Comparison of ENCODE assay signal across 1 cellular context in the genomic region with DNA sequence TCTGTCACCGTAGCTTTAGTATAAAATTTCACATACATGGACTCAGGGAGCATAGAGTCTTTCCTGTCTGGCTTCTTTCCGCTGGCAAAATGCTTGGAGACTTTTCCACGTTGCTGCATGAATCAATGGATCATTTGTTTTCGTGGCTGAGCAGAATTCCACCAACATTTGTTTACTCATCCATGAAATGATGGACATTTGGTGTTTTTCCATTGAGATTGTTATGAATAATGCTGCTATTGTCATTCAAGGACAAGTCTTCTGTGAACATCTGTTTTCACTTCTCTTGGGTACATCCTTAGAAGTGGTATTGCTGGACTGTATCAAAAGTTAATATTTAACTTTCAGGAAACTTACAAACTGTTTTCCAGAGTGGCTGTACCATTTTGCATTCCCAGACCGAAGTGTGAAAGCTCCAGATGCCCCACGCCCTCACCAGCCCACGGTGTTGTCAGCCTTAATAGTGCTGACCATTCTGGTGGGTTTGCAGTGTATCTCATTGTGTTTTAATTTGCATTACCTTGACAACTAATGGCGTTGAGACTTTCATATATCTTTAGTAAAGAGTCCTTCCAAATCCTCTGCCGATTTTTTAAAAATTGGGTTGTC.
TF ChIP-seq lines count a peak whose summit lies in the region.

No MANE protein-coding gene starts in this region.

TF ChIP-seq in HepG2, 621 proteins besides CTCF, POLR2A, EP300 and RAD21 (continued from another document and continues in another):
- no peak for TF ChIP-seq HMG20B (CRISPR knock-in tag; conservative IDR thresholded peaks at IDR 0.05)
- TF ChIP-seq FOXJ3 (CRISPR knock-in tag; IDR thresholded peaks at IDR 0.05; ENCODE audit: borderline replicate concordance), result peak; percentile 28; the same call in 1 of the 2 replicates
- TF ChIP-seq, protein P1, sequence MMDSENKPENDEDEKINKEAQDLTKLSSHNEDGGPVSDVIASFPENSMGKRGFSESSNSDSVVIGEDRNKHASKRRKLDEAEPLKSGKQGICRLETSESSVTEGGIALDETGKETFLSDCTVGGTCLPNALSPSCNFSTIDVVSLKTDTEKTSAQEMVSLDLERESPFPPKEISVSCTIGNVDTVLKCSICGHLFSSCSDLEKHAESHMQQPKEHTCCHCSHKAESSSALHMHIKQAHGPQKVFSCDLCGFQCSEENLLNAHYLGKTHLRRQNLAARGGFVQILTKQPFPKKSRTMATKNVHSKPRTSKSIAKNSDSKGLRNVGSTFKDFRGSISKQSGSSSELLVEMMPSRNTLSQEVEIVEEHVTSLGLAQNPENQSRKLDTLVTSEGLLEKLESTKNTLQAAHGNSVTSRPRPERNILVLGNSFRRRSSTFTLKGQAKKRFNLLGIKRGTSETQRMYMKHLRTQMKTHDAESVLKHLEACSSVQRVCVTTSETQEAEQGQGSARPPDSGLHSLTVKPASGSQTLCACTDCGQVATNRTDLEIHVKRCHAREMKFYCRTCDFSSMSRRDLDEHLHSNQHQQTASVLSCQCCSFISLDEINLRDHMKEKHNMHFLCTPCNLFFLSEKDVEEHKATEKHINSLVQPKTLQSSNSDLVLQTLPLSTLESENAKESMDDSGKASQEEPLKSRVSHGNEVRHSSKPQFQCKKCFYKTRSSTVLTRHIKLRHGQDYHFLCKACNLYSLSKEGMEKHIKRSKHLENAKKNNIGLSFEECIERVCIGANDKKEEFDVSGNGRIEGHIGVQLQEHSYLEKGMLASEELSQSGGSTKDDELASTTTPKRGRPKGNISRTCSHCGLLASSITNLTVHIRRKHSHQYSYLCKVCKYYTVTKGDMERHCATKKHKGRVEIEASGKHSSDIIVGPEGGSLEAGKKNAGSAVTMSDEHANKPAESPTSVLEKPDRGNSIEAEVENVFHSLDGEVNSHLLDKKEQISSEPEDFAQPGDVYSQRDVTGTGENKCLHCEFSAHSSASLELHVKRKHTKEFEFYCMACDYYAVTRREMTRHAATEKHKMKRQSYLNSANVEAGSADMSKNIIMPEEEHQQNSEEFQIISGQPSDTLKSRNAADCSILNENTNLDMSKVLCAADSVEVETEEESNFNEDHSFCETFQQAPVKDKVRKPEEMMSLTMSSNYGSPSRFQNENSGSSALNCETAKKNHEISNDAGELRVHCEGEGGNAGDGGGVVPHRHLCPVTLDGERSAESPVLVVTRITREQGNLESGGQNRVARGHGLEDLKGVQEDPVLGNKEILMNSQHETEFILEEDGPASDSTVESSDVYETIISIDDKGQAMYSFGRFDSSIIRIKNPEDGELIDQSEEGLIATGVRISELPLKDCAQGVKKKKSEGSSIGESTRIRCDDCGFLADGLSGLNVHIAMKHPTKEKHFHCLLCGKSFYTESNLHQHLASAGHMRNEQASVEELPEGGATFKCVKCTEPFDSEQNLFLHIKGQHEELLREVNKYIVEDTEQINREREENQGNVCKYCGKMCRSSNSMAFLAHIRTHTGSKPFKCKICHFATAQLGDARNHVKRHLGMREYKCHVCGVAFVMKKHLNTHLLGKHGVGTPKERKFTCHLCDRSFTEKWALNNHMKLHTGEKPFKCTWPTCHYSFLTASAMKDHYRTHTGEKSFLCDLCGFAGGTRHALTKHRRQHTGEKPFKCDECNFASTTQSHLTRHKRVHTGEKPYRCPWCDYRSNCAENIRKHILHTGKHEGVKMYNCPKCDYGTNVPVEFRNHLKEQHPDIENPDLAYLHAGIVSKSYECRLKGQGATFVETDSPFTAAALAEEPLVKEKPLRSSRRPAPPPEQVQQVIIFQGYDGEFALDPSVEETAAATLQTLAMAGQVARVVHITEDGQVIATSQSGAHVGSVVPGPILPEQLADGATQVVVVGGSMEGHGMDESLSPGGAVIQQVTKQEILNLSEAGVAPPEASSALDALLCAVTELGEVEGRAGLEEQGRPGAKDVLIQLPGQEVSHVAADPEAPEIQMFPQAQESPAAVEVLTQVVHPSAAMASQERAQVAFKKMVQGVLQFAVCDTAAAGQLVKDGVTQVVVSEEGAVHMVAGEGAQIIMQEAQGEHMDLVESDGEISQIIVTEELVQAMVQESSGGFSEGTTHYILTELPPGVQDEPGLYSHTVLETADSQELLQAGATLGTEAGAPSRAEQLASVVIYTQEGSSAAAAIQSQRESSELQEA (CRISPR knock-in tag; IDR thresholded peaks at IDR 0.05; ENCODE audit: not compliant biosample characterization), result no peak
- TF ChIP-seq, protein P2, sequence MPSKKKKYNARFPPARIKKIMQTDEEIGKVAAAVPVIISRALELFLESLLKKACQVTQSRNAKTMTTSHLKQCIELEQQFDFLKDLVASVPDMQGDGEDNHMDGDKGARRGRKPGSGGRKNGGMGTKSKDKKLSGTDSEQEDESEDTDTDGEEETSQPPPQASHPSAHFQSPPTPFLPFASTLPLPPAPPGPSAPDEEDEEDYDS (CRISPR knock-in tag; IDR thresholded peaks at IDR 0.05), result peak; percentile 59; the same call in 1 of the 2 replicates
- TF ChIP-seq, protein P3, sequence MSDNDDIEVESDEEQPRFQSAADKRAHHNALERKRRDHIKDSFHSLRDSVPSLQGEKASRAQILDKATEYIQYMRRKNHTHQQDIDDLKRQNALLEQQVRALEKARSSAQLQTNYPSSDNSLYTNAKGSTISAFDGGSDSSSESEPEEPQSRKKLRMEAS (IDR thresholded peaks at IDR 0.05), result no peak
- TF ChIP-seq TOPORS (CRISPR knock-in tag; IDR thresholded peaks at IDR 0.05), result no peak
- no peak for TF ChIP-seq ZBTB38 (CRISPR knock-in tag; IDR thresholded peaks at IDR 0.05)
- TF ChIP-seq, protein P4, sequence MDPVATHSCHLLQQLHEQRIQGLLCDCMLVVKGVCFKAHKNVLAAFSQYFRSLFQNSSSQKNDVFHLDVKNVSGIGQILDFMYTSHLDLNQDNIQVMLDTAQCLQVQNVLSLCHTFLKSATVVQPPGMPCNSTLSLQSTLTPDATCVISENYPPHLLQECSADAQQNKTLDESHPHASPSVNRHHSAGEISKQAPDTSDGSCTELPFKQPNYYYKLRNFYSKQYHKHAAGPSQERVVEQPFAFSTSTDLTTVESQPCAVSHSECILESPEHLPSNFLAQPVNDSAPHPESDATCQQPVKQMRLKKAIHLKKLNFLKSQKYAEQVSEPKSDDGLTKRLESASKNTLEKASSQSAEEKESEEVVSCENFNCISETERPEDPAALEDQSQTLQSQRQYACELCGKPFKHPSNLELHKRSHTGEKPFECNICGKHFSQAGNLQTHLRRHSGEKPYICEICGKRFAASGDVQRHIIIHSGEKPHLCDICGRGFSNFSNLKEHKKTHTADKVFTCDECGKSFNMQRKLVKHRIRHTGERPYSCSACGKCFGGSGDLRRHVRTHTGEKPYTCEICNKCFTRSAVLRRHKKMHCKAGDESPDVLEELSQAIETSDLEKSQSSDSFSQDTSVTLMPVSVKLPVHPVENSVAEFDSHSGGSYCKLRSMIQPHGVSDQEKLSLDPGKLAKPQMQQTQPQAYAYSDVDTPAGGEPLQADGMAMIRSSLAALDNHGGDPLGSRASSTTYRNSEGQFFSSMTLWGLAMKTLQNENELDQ (CRISPR knock-in tag; IDR thresholded peaks at IDR 0.05; ENCODE audit: borderline replicate concordance), result no peak
- TF ChIP-seq, protein P5, sequence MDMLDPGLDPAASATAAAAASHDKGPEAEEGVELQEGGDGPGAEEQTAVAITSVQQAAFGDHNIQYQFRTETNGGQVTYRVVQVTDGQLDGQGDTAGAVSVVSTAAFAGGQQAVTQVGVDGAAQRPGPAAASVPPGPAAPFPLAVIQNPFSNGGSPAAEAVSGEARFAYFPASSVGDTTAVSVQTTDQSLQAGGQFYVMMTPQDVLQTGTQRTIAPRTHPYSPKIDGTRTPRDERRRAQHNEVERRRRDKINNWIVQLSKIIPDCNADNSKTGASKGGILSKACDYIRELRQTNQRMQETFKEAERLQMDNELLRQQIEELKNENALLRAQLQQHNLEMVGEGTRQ (IDR thresholded peaks at IDR 0.05; ENCODE audit: low read depth, low read length), result no peak
- TF ChIP-seq, protein P5 (CRISPR knock-in tag; IDR thresholded peaks at IDR 0.05; ENCODE audit: borderline replicate concordance), result no peak
- TF ChIP-seq ZNF614 (CRISPR knock-in tag; IDR thresholded peaks at IDR 0.05; ENCODE audit: borderline replicate concordance), result peak; percentile 25; the same call in 1 of the 2 replicates
- TF ChIP-seq PHF21A (CRISPR knock-in tag; IDR thresholded peaks at IDR 0.05), result 0 out of 2 replicates have a peak, but pooled peaks have one; percentile 28
- TF ChIP-seq, protein P6, sequence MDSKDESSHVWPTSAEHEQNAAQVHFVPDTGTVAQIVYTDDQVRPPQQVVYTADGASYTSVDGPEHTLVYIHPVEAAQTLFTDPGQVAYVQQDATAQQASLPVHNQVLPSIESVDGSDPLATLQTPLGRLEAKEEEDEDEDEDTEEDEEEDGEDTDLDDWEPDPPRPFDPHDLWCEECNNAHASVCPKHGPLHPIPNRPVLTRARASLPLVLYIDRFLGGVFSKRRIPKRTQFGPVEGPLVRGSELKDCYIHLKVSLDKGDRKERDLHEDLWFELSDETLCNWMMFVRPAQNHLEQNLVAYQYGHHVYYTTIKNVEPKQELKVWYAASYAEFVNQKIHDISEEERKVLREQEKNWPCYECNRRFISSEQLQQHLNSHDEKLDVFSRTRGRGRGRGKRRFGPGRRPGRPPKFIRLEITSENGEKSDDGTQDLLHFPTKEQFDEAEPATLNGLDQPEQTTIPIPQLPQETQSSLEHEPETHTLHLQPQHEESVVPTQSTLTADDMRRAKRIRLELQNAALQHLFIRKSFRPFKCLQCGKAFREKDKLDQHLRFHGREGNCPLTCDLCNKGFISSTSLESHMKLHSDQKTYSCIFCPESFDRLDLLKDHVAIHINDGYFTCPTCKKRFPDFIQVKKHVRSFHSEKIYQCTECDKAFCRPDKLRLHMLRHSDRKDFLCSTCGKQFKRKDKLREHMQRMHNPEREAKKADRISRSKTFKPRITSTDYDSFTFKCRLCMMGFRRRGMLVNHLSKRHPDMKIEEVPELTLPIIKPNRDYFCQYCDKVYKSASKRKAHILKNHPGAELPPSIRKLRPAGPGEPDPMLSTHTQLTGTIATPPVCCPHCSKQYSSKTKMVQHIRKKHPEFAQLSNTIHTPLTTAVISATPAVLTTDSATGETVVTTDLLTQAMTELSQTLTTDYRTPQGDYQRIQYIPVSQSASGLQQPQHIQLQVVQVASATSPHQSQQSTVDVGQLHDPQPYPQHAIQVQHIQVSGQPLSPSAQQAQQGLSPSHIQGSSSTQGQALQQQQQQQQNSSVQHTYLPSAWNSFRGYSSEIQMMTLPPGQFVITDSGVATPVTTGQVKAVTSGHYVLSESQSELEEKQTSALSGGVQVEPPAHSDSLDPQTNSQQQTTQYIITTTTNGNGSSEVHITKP (CRISPR knock-in tag; IDR thresholded peaks at IDR 0.05; ENCODE audit: low read depth), result peak; percentile 65
- TF ChIP-seq, protein P7, sequence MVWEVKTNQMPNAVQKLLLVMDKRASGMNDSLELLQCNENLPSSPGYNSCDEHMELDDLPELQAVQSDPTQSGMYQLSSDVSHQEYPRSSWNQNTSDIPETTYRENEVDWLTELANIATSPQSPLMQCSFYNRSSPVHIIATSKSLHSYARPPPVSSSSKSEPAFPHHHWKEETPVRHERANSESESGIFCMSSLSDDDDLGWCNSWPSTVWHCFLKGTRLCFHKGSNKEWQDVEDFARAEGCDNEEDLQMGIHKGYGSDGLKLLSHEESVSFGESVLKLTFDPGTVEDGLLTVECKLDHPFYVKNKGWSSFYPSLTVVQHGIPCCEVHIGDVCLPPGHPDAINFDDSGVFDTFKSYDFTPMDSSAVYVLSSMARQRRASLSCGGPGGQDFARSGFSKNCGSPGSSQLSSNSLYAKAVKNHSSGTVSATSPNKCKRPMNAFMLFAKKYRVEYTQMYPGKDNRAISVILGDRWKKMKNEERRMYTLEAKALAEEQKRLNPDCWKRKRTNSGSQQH (CRISPR knock-in tag; IDR thresholded peaks at IDR 0.05; ENCODE audit: low read depth), result no peak
- no peak for TF ChIP-seq FOXK1 (CRISPR knock-in tag; IDR thresholded peaks at IDR 0.05; ENCODE audit: borderline replicate concordance, low read depth)
- no peak for TF ChIP-seq HOXA3 (CRISPR knock-in tag; IDR thresholded peaks at IDR 0.05)
- TF ChIP-seq NCOA2 (CRISPR knock-in tag; IDR thresholded peaks at IDR 0.05), result peak; percentile 74
- no peak for TF ChIP-seq MTF2 (CRISPR knock-in tag; IDR thresholded peaks at IDR 0.05; ENCODE audit: borderline replicate concordance)
- TF ChIP-seq, protein P8, sequence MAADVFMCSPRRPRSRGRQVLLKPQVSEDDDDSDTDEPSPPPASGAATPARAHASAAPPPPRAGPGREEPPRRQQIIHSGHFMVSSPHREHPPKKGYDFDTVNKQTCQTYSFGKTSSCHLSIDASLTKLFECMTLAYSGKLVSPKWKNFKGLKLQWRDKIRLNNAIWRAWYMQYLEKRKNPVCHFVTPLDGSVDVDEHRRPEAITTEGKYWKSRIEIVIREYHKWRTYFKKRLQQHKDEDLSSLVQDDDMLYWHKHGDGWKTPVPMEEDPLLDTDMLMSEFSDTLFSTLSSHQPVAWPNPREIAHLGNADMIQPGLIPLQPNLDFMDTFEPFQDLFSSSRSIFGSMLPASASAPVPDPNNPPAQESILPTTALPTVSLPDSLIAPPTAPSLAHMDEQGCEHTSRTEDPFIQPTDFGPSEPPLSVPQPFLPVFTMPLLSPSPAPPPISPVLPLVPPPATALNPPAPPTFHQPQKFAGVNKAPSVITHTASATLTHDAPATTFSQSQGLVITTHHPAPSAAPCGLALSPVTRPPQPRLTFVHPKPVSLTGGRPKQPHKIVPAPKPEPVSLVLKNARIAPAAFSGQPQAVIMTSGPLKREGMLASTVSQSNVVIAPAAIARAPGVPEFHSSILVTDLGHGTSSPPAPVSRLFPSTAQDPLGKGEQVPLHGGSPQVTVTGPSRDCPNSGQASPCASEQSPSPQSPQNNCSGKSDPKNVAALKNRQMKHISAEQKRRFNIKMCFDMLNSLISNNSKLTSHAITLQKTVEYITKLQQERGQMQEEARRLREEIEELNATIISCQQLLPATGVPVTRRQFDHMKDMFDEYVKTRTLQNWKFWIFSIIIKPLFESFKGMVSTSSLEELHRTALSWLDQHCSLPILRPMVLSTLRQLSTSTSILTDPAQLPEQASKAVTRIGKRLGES (CRISPR knock-in tag; IDR thresholded peaks at IDR 0.05; ENCODE audit: borderline replicate concordance), result no peak
- no peak for TF ChIP-seq MZF1 (CRISPR knock-in tag; IDR thresholded peaks at IDR 0.05; ENCODE audit: borderline replicate concordance)
- TF ChIP-seq, protein P9, sequence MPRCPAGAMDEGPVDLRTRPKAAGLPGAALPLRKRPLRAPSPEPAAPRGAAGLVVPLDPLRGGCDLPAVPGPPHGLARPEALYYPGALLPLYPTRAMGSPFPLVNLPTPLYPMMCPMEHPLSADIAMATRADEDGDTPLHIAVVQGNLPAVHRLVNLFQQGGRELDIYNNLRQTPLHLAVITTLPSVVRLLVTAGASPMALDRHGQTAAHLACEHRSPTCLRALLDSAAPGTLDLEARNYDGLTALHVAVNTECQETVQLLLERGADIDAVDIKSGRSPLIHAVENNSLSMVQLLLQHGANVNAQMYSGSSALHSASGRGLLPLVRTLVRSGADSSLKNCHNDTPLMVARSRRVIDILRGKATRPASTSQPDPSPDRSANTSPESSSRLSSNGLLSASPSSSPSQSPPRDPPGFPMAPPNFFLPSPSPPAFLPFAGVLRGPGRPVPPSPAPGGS (CRISPR knock-in tag; IDR thresholded peaks at IDR 0.05), result no peak
- no peak for TF ChIP-seq MTA1 (CRISPR knock-in tag; IDR thresholded peaks at IDR 0.05; ENCODE audit: borderline replicate concordance)
- TF ChIP-seq DNMT1 (CRISPR knock-in tag; IDR thresholded peaks at IDR 0.05), result no peak
- no peak for TF ChIP-seq ZNF501 (CRISPR knock-in tag; IDR thresholded peaks at IDR 0.05)
- no peak for TF ChIP-seq ZNF839 (CRISPR knock-in tag; IDR thresholded peaks at IDR 0.05; ENCODE audit: borderline replicate concordance)
